In the genomic region with DNA sequence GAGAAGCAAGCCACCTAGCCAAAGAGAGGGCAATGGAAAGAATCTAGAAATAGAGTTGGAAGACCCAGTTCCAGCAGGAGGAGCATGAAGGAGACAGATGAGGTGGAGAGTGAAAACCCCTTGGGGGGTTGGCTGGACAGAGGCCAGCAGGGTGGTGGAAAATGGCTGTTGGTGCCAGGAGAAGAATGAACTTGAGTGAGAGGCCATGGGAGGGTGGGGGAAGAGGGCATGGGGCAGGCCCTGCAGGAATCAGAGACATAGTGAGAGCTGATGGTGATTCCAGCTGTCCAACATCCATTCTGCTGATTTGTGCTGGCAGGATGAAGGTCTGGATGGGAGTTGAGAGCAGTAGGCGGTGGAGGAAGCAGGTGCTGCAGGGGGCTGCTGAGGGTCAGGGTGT, we compare ENCODE assay signal across 19 cellular contexts.
DNase-seq lines count a peak whose midpoint lies in the region; ATAC-seq and TF ChIP-seq lines count a peak whose summit lies in the region.
"Had no signal": no experiment of that assay in that cellular context is flagged by ENCODE, and none has a peak within 500 bp of the region (broad histone marks: within the 10 kb centered on the region; RNA-seq: fewer than 3 reads in every experiment).

No MANE protein-coding gene starts in this region.

- H3K4me1 ChIP-seq in upper lobe of right lung = peaks cover 6% of the 10 kb centered on the region
- H3K4me1 ChIP-seq: A549, Caco-2 had no signal

- H3K4me1 Mint-ChIP-seq in stimulated activated naive CD8-positive, alpha-beta T cell treated with anti-CD3 and anti-CD28 coated beads, Interleukin-15, amount 100 ng/mL, for 72 hours = no peaks in the 10 kb centered on the region
- H3K4me1 Mint-ChIP-seq: B cell had no signal

- no peak overlapping the region for H3K27ac Mint-ChIP-seq in stimulated activated naive CD8-positive, alpha-beta T cell treated with anti-CD3 and anti-CD28 coated beads, Interleukin-15, amount 100 ng/mL, for 72 hours
- H3K27ac Mint-ChIP-seq: B cell; CD4-positive, alpha-beta T cell; CD8-positive, alpha-beta T cell had no signal

- H3K4me3 Mint-ChIP-seq in stimulated activated naive CD8-positive, alpha-beta T cell treated with anti-CD3 and anti-CD28 coated beads, Interleukin-15, amount 100 ng/mL, for 72 hours = no peak overlapping the region
- H3K4me3 Mint-ChIP-seq: B cell; CD4-positive, alpha-beta T cell; CD8-positive, alpha-beta T cell had no signal

- H3K9me3 Mint-ChIP-seq in stimulated activated naive CD8-positive, alpha-beta T cell treated with anti-CD3 and anti-CD28 coated beads, Interleukin-15, amount 100 ng/mL, for 72 hours = no peaks in the 10 kb centered on the region
- H3K9me3 Mint-ChIP-seq: CD4-positive, alpha-beta T cell; CD8-positive, alpha-beta T cell had no signal

- DNase-seq in Right ventricle myocardium inferior (ENCODE audit: missing footprints) (no peak), left cardiac atrium (no peak), left ventricle myocardium superior (peak; percentile 48), cardiac septum (ENCODE audit: low spot score) (no peak), upper lobe of right lung (no peak)
- DNase-seq in stimulated activated naive CD8-positive, alpha-beta T cell treated with anti-CD3 and anti-CD28 coated beads, Interleukin-15, amount 100 ng/mL, for 72 hours = no peak
- no peak for DNase-seq in stimulated activated naive CD8-positive, alpha-beta T cell treated with anti-CD3 and anti-CD28 coated beads, Interleukin-15, Interleukin-2, amounts not matched to agents 100 U/mL and 50 U/mL, for 24 hours
- DNase-seq: AML-193; Caco-2; Calu3; CD4-positive, alpha-beta T cell; CD8-positive, alpha-beta T cell; DMS79 treated with DMSO at 0.1 percent for 48 hours; GF-D8 had no signal

- peak; percentile 27 for ATAC-seq in Right ventricle myocardium inferior
- ATAC-seq in left cardiac atrium = no peak
- peak; percentile 32 for ATAC-seq in left ventricle myocardium superior
- peak; percentile 23 for ATAC-seq in stimulated activated naive CD8-positive, alpha-beta T cell treated with anti-CD3 and anti-CD28 coated beads, Interleukin-15, amount 100 ng/mL, for 72 hours
- ATAC-seq in stimulated activated naive CD8-positive, alpha-beta T cell treated with anti-CD3 and anti-CD28 coated beads, Interleukin-15, Interleukin-2, amounts not matched to agents 100 U/mL and 50 U/mL, for 24 hours = no peak
- ATAC-seq in upper lobe of right lung = peak; percentile 25
- ATAC-seq in GM19351 (IDR thresholded peaks at IDR 0.05; ENCODE audit: unreplicated experiment) = no peak
- ATAC-seq: A549; CD8-positive, alpha-beta T cell had no signal

- H3K9me3 ChIP-seq in upper lobe of right lung = no peaks in the 10 kb centered on the region
- H3K9me3 ChIP-seq: A549, Caco-2 had no signal

- H3K27ac ChIP-seq in upper lobe of right lung = no peak overlapping the region
- H3K27ac ChIP-seq: 22Rv1, A549, C4-2B had no signal

- intact Hi-C loops in Right ventricle myocardium inferior (cut with DNase I) = no loop called here
- intact Hi-C loops in left cardiac atrium (cut with DNase I) = no loop called here
- intact Hi-C loops in left ventricle myocardium superior (cut with micrococcal nuclease) = no loop called here
- intact Hi-C loops in cardiac septum (cut with DNase I) = no loop called here
- intact Hi-C loops in upper lobe of right lung (cut with DNase I) = no loop called here

- H3K27me3 Mint-ChIP-seq in stimulated activated naive CD8-positive, alpha-beta T cell treated with anti-CD3 and anti-CD28 coated beads, Interleukin-15, amount 100 ng/mL, for 72 hours = peaks cover 16% of the 10 kb centered on the region
- H3K27me3 Mint-ChIP-seq: CD4-positive, alpha-beta T cell had no signal

- no peak for TF ChIP-seq CTCF in upper lobe of right lung (IDR thresholded peaks at IDR 0.05)

- no peaks in the 10 kb centered on the region for H3K27me3 ChIP-seq in upper lobe of right lung

- H3K4me3 ChIP-seq in upper lobe of right lung = no peak overlapping the region
- H3K4me3 ChIP-seq: A549 had no signal

- H3K36me3 ChIP-seq in upper lobe of right lung = no peaks in the 10 kb centered on the region

Comparison
In these comparisons a context has a peak if more than half of its experiments do, and no peak if none do; other contexts are left out.
1. ATAC-seq: peak in Right ventricle myocardium inferior (single experiment), left ventricle myocardium superior (single experiment), stimulated activated naive CD8-positive, alpha-beta T cell treated with anti-CD3 and anti-CD28 coated beads, Interleukin-15, amount 100 ng/mL, for 72 hours (single experiment) and upper lobe of right lung (single experiment); none in left cardiac atrium (0 of 2), stimulated activated naive CD8-positive, alpha-beta T cell treated with anti-CD3 and anti-CD28 coated beads, Interleukin-15, Interleukin-2, amounts not matched to agents 100 U/mL and 50 U/mL, for 24 hours (single experiment) and GM19351 (single experiment).